9 cellular contexts compared by ENCODE assay signal in genomic region chr11:64868904-64869570, GRCh38. TPM values are rescaled to one million over a fixed set of nuclear protein-coding genes. Genes with fewer than 3 reads are reported as not detected.
DNase-seq lines count a peak whose midpoint lies in the region; ATAC-seq and TF ChIP-seq lines count a peak whose summit lies in the region.
"Had no signal": no experiment of that assay in that cellular context is flagged by ENCODE, and none has a peak within 500 bp of the region (broad histone marks: within the 10 kb centered on the region; RNA-seq: fewer than 3 reads in every experiment).

No MANE protein-coding gene starts in this region.

- peak overlapping the region in 10 of 11 experiments; percentile 65 to 98 (median 72); a peak in 19 of 22 replicates for H3K27ac ChIP-seq in BLaER1 treated with 17β-estradiol and CSF1 and Interleukin-3, amounts not matched to agents 10 nM and 100 nM
- H3K27ac ChIP-seq in vagina = peak overlapping the region; percentile 91

- no peak for TF ChIP-seq POLR2A in vagina (IDR thresholded peaks at IDR 0.05)

- peak overlapping the region; percentile 93 to 100 (median 98) for H3K4me2 ChIP-seq in BLaER1 treated with 17β-estradiol and CSF1 and Interleukin-3, amounts not matched to agents 10 nM and 100 nM

- peaks cover 98 to 100% (median 100%) of the 10 kb centered on the region in 10 experiments for H3K4me1 ChIP-seq in BLaER1 treated with 17β-estradiol and CSF1 and Interleukin-3, amounts not matched to agents 10 nM and 100 nM
- peaks cover 94% of the 10 kb centered on the region for H3K4me1 ChIP-seq in vagina

- H3K9me3 Mint-ChIP-seq in mesothelial cell of epicardium = peaks cover 4% of the 10 kb centered on the region
- H3K9me3 Mint-ChIP-seq: dendritic cell treated with granulocyte-macrophage colony-stimulating factor and Interleukin-4, amounts not matched to agents 40 ng/mL and 50 ng/mL, for 4 days had no signal

- peak overlapping the region in 6 of 10 experiments; percentile 1 to 60 (median 44); a peak in 6 of 20 replicates for H3K4me3 ChIP-seq in BLaER1 treated with 17β-estradiol and CSF1 and Interleukin-3, amounts not matched to agents 10 nM and 100 nM
- H3K4me3 ChIP-seq in vagina = peak overlapping the region in 1 of 2 donors; percentile 21

- no peak overlapping the region for H3K4me3 Mint-ChIP-seq in mesothelial cell of epicardium
- H3K4me3 Mint-ChIP-seq: dendritic cell treated with granulocyte-macrophage colony-stimulating factor and Interleukin-4, amounts not matched to agents 40 ng/mL and 50 ng/mL, for 4 days had no signal

- H3K27me3 Mint-ChIP-seq in mesothelial cell of epicardium (ENCODE audit: low read depth) = no peaks in the 10 kb centered on the region

- peaks cover 20% of the 10 kb centered on the region for H3K36me3 Mint-ChIP-seq in mesothelial cell of epicardium

- H3K4me1 Mint-ChIP-seq in mesothelial cell of epicardium = peaks cover 46% of the 10 kb centered on the region

- H3K27me3 ChIP-seq in BLaER1 treated with 17β-estradiol and CSF1 and Interleukin-3, amounts not matched to agents 10 nM and 100 nM = no peaks in the 10 kb centered on the region
- no peaks in the 10 kb centered on the region for H3K27me3 ChIP-seq in vagina

- peak overlapping the region; percentile 90 for H3K27ac Mint-ChIP-seq in mesothelial cell of epicardium
- H3K27ac Mint-ChIP-seq: dendritic cell treated with granulocyte-macrophage colony-stimulating factor and Interleukin-4, amounts not matched to agents 40 ng/mL and 50 ng/mL, for 4 days had no signal

- peaks cover 37 to 77% (median 62%) of the 10 kb centered on the region in 11 experiments for H3K36me3 ChIP-seq in BLaER1 treated with 17β-estradiol and CSF1 and Interleukin-3, amounts not matched to agents 10 nM and 100 nM
- H3K36me3 ChIP-seq in vagina = peaks cover 0 to 17% of the 10 kb centered on the region in 2 donors

- DNase-seq in LHCN-M2 (ENCODE audit: low read depth) = peak; percentile 99
- DNase-seq in brain pericyte (ENCODE audit: low read depth, low spot score) = peak; percentile 60
- DNase-seq in mesothelial cell of epicardium (ENCODE audit: low spot score in 2 of 2, unreplicated experiment in 2 of 2) = no peak
- no peak for DNase-seq in vagina (ENCODE audit: extremely low spot score in 2 of 2)
- no peak for DNase-seq in LoVo (ENCODE audit: low spot score)

- peaks cover 0 to 5% (median 0%) of the 10 kb centered on the region in 11 experiments; a peak in 1 of 22 replicates for H3K9me3 ChIP-seq in BLaER1 treated with 17β-estradiol and CSF1 and Interleukin-3, amounts not matched to agents 10 nM and 100 nM (replicated peaks in 1 of 11)
- H3K9me3 ChIP-seq in vagina = no peaks in the 10 kb centered on the region

- ATAC-seq in HG03571 (IDR thresholded peaks at IDR 0.05; ENCODE audit: unreplicated experiment) (no peak), HG02840 (IDR thresholded peaks at IDR 0.05; ENCODE audit: low FRiP score, unreplicated experiment) (no peak)

- H3K9ac ChIP-seq in BLaER1 treated with 17β-estradiol and CSF1 and Interleukin-3, amounts not matched to agents 10 nM and 100 nM = peak overlapping the region in 10 of 11 experiments; percentile 60 to 77 (median 69); a peak in 19 of 22 replicates

- TF ChIP-seq CTCF in mesothelial cell of epicardium (IDR thresholded peaks at IDR 0.05; ENCODE audit: unreplicated experiment) (no peak), vagina (IDR thresholded peaks at IDR 0.05) (no peak)

- H4K20me1 ChIP-seq in BLaER1 treated with 17β-estradiol and CSF1 and Interleukin-3, amounts not matched to agents 10 nM and 100 nM = peaks cover 54 to 100% (median 85%) of the 10 kb centered on the region in 11 experiments

- intact Hi-C loops in vagina (cut with DNase I) = no loop called here

RNA-seq across cellular contexts. Expression of gene EHD1, which starts 9.4 kb away (rescaled TPM):
- total RNA-seq in LHCN-M2 (2014; rRNA removed) = 73.5 and 84.6 TPM in 2 replicates
- 114 TPM for polyA plus RNA-seq in LHCN-M2 (2012)
- total RNA-seq in mesothelial cell of epicardium = 84.9 to 94.5 TPM (median 86.8 TPM) in 3 replicates
- 61.6 TPM for total RNA-seq in vagina

RNA-seq across cellular contexts. Expression of gene CDC42BPG, which starts 24.6 kb away (rescaled TPM):
- total RNA-seq in LHCN-M2 (2014; rRNA removed) (0.11 TPM in 1 of 2 replicates, not detected in the other), mesothelial cell of epicardium (24.6 to 30.1 TPM (median 25.0 TPM) in 3 replicates), vagina (13.0 TPM)
- polyA plus RNA-seq in LHCN-M2 (2012) = 0.06 TPM

RNA-seq across cellular contexts. Expression of gene ATG2A, which starts 48.0 kb away (rescaled TPM):
- total RNA-seq in LHCN-M2 (2014; rRNA removed) = 17.7 and 22.9 TPM in 2 replicates
- polyA plus RNA-seq in LHCN-M2 (2012) = 12.6 TPM
- total RNA-seq in mesothelial cell of epicardium = 29.8 to 32.9 TPM (median 31.7 TPM) in 3 replicates
- total RNA-seq in vagina = 27.0 TPM

RNA-seq across cellular contexts. Expression of gene PPP2R5B, which starts 55.5 kb away (rescaled TPM):
- 19.2 and 27.3 TPM in 2 replicates for total RNA-seq in LHCN-M2 (2014; rRNA removed)
- 15.8 TPM for polyA plus RNA-seq in LHCN-M2 (2012)
- total RNA-seq in mesothelial cell of epicardium = 12.3 to 14.4 TPM (median 13.5 TPM) in 3 replicates
- total RNA-seq in vagina = 16.9 TPM

RNA-seq across cellular contexts. Expression of gene MEN1, which starts 58.7 kb away (rescaled TPM):
- total RNA-seq in LHCN-M2 (2014; rRNA removed) = 19.8 and 25.3 TPM in 2 replicates
- 19.2 TPM for polyA plus RNA-seq in LHCN-M2 (2012)
- 44.5 to 45.4 TPM (median 44.9 TPM) in 3 replicates for total RNA-seq in mesothelial cell of epicardium
- 27.0 TPM for total RNA-seq in vagina

Comparison
In these comparisons a context has a peak if more than half of its experiments do, and no peak if none do; other contexts are left out.
1. DNase-seq: peak in LHCN-M2 (single experiment) and brain pericyte (single experiment); none in mesothelial cell of epicardium (0 of 2), vagina (0 of 2) and LoVo (single experiment).
2. RNA of gene CDC42BPG, which starts 24.6 kb away (total RNA-seq): 24.6 to 30.1 TPM in mesothelial cell of epicardium and 13.0 TPM in vagina (single experiment); 0.11 TPM in LHCN-M2; every median in the first group is over 10 times any median in the second.